12 cellular contexts compared by ENCODE assay signal in the genomic region with DNA sequence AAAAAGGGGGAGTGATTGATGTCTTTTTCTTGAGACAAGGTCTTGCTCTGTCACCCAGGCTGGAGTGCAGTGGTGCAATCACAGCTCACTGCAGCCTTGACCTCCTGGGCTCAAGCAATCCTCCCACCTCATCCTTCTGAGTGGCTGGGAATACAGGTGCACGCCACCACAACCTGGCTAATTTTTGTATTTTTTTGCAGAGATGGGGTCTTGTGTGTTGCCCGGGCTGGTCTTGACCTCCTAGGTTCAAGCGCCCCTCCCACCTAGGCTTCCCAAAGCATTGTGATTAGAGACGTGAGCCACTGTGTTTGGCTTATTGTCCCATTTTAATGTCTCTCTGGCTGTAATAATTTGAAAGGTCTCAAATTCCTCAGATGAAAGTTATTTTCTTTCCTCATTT. TPM values are rescaled to one million over a fixed set of nuclear protein-coding genes. Genes with fewer than 3 reads are reported as not detected.
DNase-seq lines count a peak whose midpoint lies in the region; ATAC-seq and TF ChIP-seq lines count a peak whose summit lies in the region.
"Had no signal": no experiment of that assay in that cellular context is flagged by ENCODE, and none has a peak within 500 bp of the region (broad histone marks: within the 10 kb centered on the region; RNA-seq: fewer than 3 reads in every experiment).

No MANE protein-coding gene starts in this region.

- no peak overlapping the region for H2AFZ ChIP-seq in PC-9

- no peak overlapping the region for H3K4me3 Mint-ChIP-seq in effector memory CD8-positive, alpha-beta T cell
- H3K4me3 Mint-ChIP-seq: H9 had no signal

- CTCF ChIA-PET in PC-9 (lab: Charles Lee), result interaction anchor here (0.7 to 1.7 kb wide), 7 partner anchors 10 to 682 kb away, joined by 3 to 17 read pairs (median 4); no protein-coding TSS in a partner anchor

- H3K4me1 ChIP-seq in PC-9 (replicated peaks; ENCODE audit: insufficient read depth) (peaks cover 40% of the 10 kb centered on the region), right lobe of liver (peaks cover 0 to 14% (median 6%) of the 10 kb centered on the region in 4 donors), BE2C (no peaks in the 10 kb centered on the region)

- peak overlapping the region; percentile 51 for H3K4me2 ChIP-seq in PC-9
- H3K4me2 ChIP-seq: BLaER1 treated with 17β-estradiol and CSF1 and Interleukin-3, amounts not matched to agents 10 nM and 100 nM had no signal

- H3K27me3 ChIP-seq in PC-9 (ENCODE audit: insufficient read depth, low read depth) (no peaks in the 10 kb centered on the region), right lobe of liver (no peaks in the 10 kb centered on the region), BE2C (no peaks in the 10 kb centered on the region)
- H3K27me3 ChIP-seq: BLaER1 treated with 17β-estradiol and CSF1 and Interleukin-3, amounts not matched to agents 10 nM and 100 nM had no signal

- H3K4me1 Mint-ChIP-seq in effector memory CD8-positive, alpha-beta T cell (ENCODE audit: low read depth in 2 of 2), result peaks cover 10 to 13% of the 10 kb centered on the region in 2 donors

- WGBS in right lobe of liver (ENCODE audit: insufficient coverage, low coverage, low lambda C conversion rate, missing lambda C conversion rate), result 69% methylated on average over 4 of the region's 4 CpGs

- DNase-seq in PC-9, result no peak
- DNase-seq in effector memory CD8-positive, alpha-beta T cell, result no peak
- DNase-seq in right lobe of liver, result no peak
- DNase-seq in LoVo (ENCODE audit: low spot score), result no peak
- DNase-seq in NCI-H2081 treated with DMSO at 0.1 percent for 48 hours (lab: John Stamatoyannopoulos, UW), result no peak
- DNase-seq in BE2C, result no peak
- DNase-seq: 8988T, GOT3 had no signal

- no peak overlapping the region for H3K4me3 ChIP-seq in PC-9
- H3K4me3 ChIP-seq in right lobe of liver, result peak overlapping the region in 1 of 3 donors; percentile 10
- H3K4me3 ChIP-seq in BE2C (ENCODE audit: low read depth, low read length), result no peak overlapping the region
- H3K4me3 ChIP-seq: BLaER1 treated with 17β-estradiol and CSF1 and Interleukin-3, amounts not matched to agents 10 nM and 100 nM had no signal

- TF ChIP-seq CTCF in C4-2B (conservative IDR thresholded peaks at IDR 0.05) (no peak), PC-9 (conservative IDR thresholded peaks at IDR 0.05) (no peak), right lobe of liver (IDR thresholded peaks at IDR 0.05) (no peak), BE2C (IDR thresholded peaks at IDR 0.05; ENCODE audit: low read depth, low read length) (no peak)

- intact Hi-C loops in PC-9 (cut with micrococcal nuclease; ENCODE audit: unreplicated experiment) (loop anchor here (1.0 kb wide), 5 partner anchors 23 to 166 kb away; a partner anchor contains a TSS), right lobe of liver (cut with DNase I) (no loop called here)

- peaks cover 53% of the 10 kb centered on the region for H3F3A ChIP-seq in PC-9 (ENCODE audit: insufficient read depth, low read depth)

- no peaks in the 10 kb centered on the region for H3K79me2 ChIP-seq in PC-9 (ENCODE audit: low read depth)

- H3K27ac Mint-ChIP-seq in effector memory CD8-positive, alpha-beta T cell, result peak overlapping the region; percentile 44 to 91

- POLR2A ChIA-PET in PC-9 (lab: Charles Lee; ENCODE audit: unreplicated experiment), result interaction anchor here (0.6 kb wide), 2 partner anchors 74 to 675 kb away, joined by 3 to 6 read pairs; no protein-coding TSS in a partner anchor

- TF ChIP-seq POLR2A in right lobe of liver (IDR thresholded peaks at IDR 0.05), result no peak

- H3K9me2 ChIP-seq in PC-9 (ENCODE audit: insufficient read depth), result no peaks in the 10 kb centered on the region

- H3K36me3 ChIP-seq in PC-9 (ENCODE audit: low read depth), result peaks cover 29% of the 10 kb centered on the region; the same call in 1 of the 2 replicates
- peaks cover 0 to 23% (median 4%) of the 10 kb centered on the region in 4 donors for H3K36me3 ChIP-seq in right lobe of liver
- no peaks in the 10 kb centered on the region for H3K36me3 ChIP-seq in BE2C

- peaks cover 47% of the 10 kb centered on the region for H3K36me3 Mint-ChIP-seq in effector memory CD8-positive, alpha-beta T cell (ENCODE audit: insufficient read depth)
- H3K36me3 Mint-ChIP-seq: IgD-negative memory B cell had no signal

- H3K27ac ChIP-seq in C4-2B, result peak overlapping the region; percentile 21
- H3K27ac ChIP-seq in PC-9, result peak overlapping the region; percentile 9; the same call in 1 of the 2 replicates
- peak overlapping the region in 2 of 3 donors; percentile 37 to 58 for H3K27ac ChIP-seq in right lobe of liver
- H3K27ac ChIP-seq: BLaER1 treated with 17β-estradiol and CSF1 and Interleukin-3, amounts not matched to agents 10 nM and 100 nM had no signal

- no peaks in the 10 kb centered on the region for H3K27me3 Mint-ChIP-seq in effector memory CD8-positive, alpha-beta T cell

- BruUV-seq in PC-9 (replicated peaks; lab: Mats Ljungman, UMichigan), result no TSS peak

- H3K9me3 ChIP-seq in PC-9 (ENCODE audit: insufficient read depth, low read depth) (no peaks in the 10 kb centered on the region), right lobe of liver (no peaks in the 10 kb centered on the region), BE2C (no peaks in the 10 kb centered on the region)
- H3K9me3 ChIP-seq: BLaER1 treated with 17β-estradiol and CSF1 and Interleukin-3, amounts not matched to agents 10 nM and 100 nM had no signal

- no peak for ATAC-seq in effector memory CD8-positive, alpha-beta T cell (replicated peaks)
- ATAC-seq in right lobe of liver, result peak in 3 of 4 donors; percentile 3 to 51 (median 14)

- H3K9me3 Mint-ChIP-seq in effector memory CD8-positive, alpha-beta T cell, result no peaks in the 10 kb centered on the region
- H3K9me3 Mint-ChIP-seq: IgD-negative memory B cell had no signal

- H4K20me1 ChIP-seq in PC-9 (ENCODE audit: insufficient read depth), result no peaks in the 10 kb centered on the region; the same call in 1 of the 2 replicates

RNA-seq across cellular contexts. Expression of a gene that starts 21.8 kb away (rescaled TPM):
- total RNA-seq in PC-9 (2021) (119 and 185 TPM in 2 replicates), right lobe of liver (10 to 100 TPM in 4 of 6 experiments, 1 to 10 TPM in 2; 7.3 to 19.8 (median 13.1) TPM)
- 34.8 TPM for polyA plus RNA-seq in BE2C (2012; ENCODE audit: insufficient read depth, insufficient read length, low read depth)
